Comparison of ENCODE assay signal across 8 cellular contexts in genomic region chr2:117814417-117815264, GRCh38. TPM values are rescaled to one million over a fixed set of nuclear protein-coding genes. Genes with fewer than 3 reads are reported as not detected.
A peak's percentile ranks its signal among the peaks of the same experiment; 100 is the strongest.
DNase-seq lines count a peak whose midpoint lies in the region; ATAC-seq and TF ChIP-seq lines count a peak whose summit lies in the region.

Gene DDX18 (plus strand): TSS chr2:117814691. CDS start chr2:117814778, 87 bp downstream.

- in situ Hi-C loops in Panc1 (cut with HindIII; ENCODE audit: low pct_unique_long_range_greater_than_20kb, low sequenced_read_pairs): no loop called here

- H3K9me3 ChIP-seq in Panc1 (ENCODE audit: control insufficient read depth, insufficient read depth, low read depth, low read length) (no peaks in the 10 kb centered on the region), muscle layer of duodenum (ENCODE audit: control insufficient read depth in 1 of 2, low read length in 2 of 2) (no peaks in the 10 kb centered on the region)

- BruUV-seq in Panc1 (replicated peaks; lab: Mats Ljungman, UMichigan): TSS peak; percentile 81

- peak within 1 kb of the TSS; percentile 89 for H3K27ac ChIP-seq in Panc1 (ENCODE audit: low read length)
- peak within 1 kb of the TSS; percentile 88 for H3K27ac ChIP-seq in muscle layer of duodenum (ENCODE audit: low read length)

- intact Hi-C loops in Panc1 (cut with micrococcal nuclease; ENCODE audit: unreplicated experiment): no loop called here

- DNase-seq in DMS79 (lab: John Stamatoyannopoulos, UW): peak; percentile 96
- peak; percentile 94 for DNase-seq in KG1 (lab: John Stamatoyannopoulos, UW)
- DNase-seq in Panc1 (ENCODE audit: low read depth, low spot score): peak; percentile 95
- DNase-seq in activated T-cell treated with anti-CD3 and anti-CD28 coated beads, Interleukin-2, amount 50 U/mL, for 48 hours: peak; percentile 96 to 97
- DNase-seq in stimulated activated CD8-positive, alpha-beta memory T cell treated with anti-CD3 and anti-CD28 coated beads, Interleukin-7, amount 100 ng/mL, for 48 hours (ENCODE audit: extremely low read depth in 1 of 2, low read depth in 1 of 2): peak; percentile 89 to 94

- H3K36me3 ChIP-seq in Panc1 (ENCODE audit: control insufficient read depth, insufficient read depth, low read length) (peaks cover 31% of the 10 kb centered on the region), muscle layer of duodenum (ENCODE audit: control insufficient read depth in 1 of 2, insufficient read depth in 2 of 2, low read length in 2 of 2) (peaks cover 25% of the 10 kb centered on the region in 2 donors)

- TF ChIP-seq CTCF in Panc1 (IDR thresholded peaks at IDR 0.05): peak; percentile 100

- CTCF ChIA-PET in Panc1 (lab: Charles Lee): interaction anchor here (0.7 to 0.8 kb wide), 7 partner anchors 112 to 1427 kb away, joined by 3 to 4 read pairs (median 3); no protein-coding TSS in a partner anchor

- ATAC-seq in GM21717 (IDR thresholded peaks at IDR 0.05; ENCODE audit: unreplicated experiment) (peak; percentile 97), Panc1 (peak; percentile 100), esophagus mucosa (peak; percentile 99)

- POLR2A ChIA-PET in Panc1 (lab: Charles Lee): interaction anchor here (0.6 kb wide), 1 partner anchor 25 kb away, joined by 3 read pairs; no protein-coding TSS in a partner anchor

- H3K4me1 ChIP-seq in Panc1 (ENCODE audit: control insufficient read depth, insufficient read depth, low read length) (peaks cover 16% of the 10 kb centered on the region), muscle layer of duodenum (ENCODE audit: control insufficient read depth in 1 of 2, insufficient read depth in 2 of 2, low read length in 2 of 2) (peaks cover 11 to 19% of the 10 kb centered on the region in 2 donors)

- H3K4me3 ChIP-seq in Panc1 (ENCODE audit: low read depth in 2 of 2, low read length in 2 of 2): peak within 1 kb of the TSS; percentile 98 to 99
- peak within 1 kb of the TSS; percentile 91 to 96 for H3K4me3 ChIP-seq in muscle layer of duodenum (ENCODE audit: low read depth in 1 of 2, low read length in 2 of 2)

- H3K27me3 ChIP-seq in Panc1 (ENCODE audit: control insufficient read depth, insufficient read depth, low read length): peaks cover 4% of the 10 kb centered on the region
- no peaks in the 10 kb centered on the region for H3K27me3 ChIP-seq in muscle layer of duodenum (ENCODE audit: low read depth, low read length)

RNA-seq across cellular contexts. Expression of gene DDX18, which starts in this region (rescaled TPM):
- total RNA-seq in Panc1 (2021; ENCODE audit: unreplicated experiment) (82.0 TPM), esophagus mucosa (31.1 TPM)
- 39.2 TPM for polyA plus RNA-seq in Panc1 (2012; ENCODE audit: insufficient read length)

Comparison
In these comparisons a context has a peak if more than half of its experiments do, and no peak if none do; other contexts are left out.
1. Peak in every context shown above with its lines: DNase-seq, ATAC-seq, H3K4me3 ChIP-seq and H3K27ac ChIP-seq.